9 cellular contexts compared by ENCODE assay signal in genomic region chr10:97500297-97500575, GRCh38. TPM values are rescaled to one million over a fixed set of nuclear protein-coding genes. Genes with fewer than 3 reads are reported as not detected.
DNase-seq lines count a peak whose midpoint lies in the region; ATAC-seq and TF ChIP-seq lines count a peak whose summit lies in the region.
"Had no signal": no experiment of that assay in that cellular context is flagged by ENCODE, and none has a peak within 500 bp of the region (broad histone marks: within the 10 kb centered on the region; RNA-seq: fewer than 3 reads in every experiment).

No MANE protein-coding gene starts in this region.

- H3K4me3 Mint-ChIP-seq in Caco-2 (ENCODE audit: unreplicated experiment) (peak overlapping the region; percentile 91), T-cell (peak overlapping the region; percentile 61 to 96 (median 69))

- CTCF ChIA-PET in Caco-2 (lab: Charles Lee): interaction anchor here (1.7 kb wide), 1 partner anchor 36 kb away, joined by 5 read pairs; no protein-coding TSS in a partner anchor
- CTCF ChIA-PET in T-cell (lab: Charles Lee): interaction anchor here (0.5 to 0.7 kb wide), 3 partner anchors 215 to 226 kb away, joined by 3 read pairs; no protein-coding TSS in a partner anchor

- H3K4me1 Mint-ChIP-seq in Caco-2 (ENCODE audit: low read depth, unreplicated experiment) (peaks cover 16% of the 10 kb centered on the region), T-cell (peaks cover 39 to 45% (median 44%) of the 10 kb centered on the region in 3 donors)

- H3K36me3 ChIP-seq in Caco-2 (ENCODE audit: control insufficient read depth, insufficient read depth, low read length): no peaks in the 10 kb centered on the region
- H3K36me3 ChIP-seq in gastroesophageal sphincter: no peaks in the 10 kb centered on the region
- H3K36me3 ChIP-seq in psoas muscle (ENCODE audit: insufficient read depth in 1 of 2, low read depth in 1 of 2): no peaks in the 10 kb centered on the region

- ATAC-seq in T-cell (replicated peaks in 1 of 4) (no peak), gastroesophageal sphincter (no peak), psoas muscle (no peak), HG03565 (IDR thresholded peaks at IDR 0.05; ENCODE audit: unreplicated experiment) (no peak)

- H3K9me3 Mint-ChIP-seq in Caco-2 (ENCODE audit: unreplicated experiment): no peaks in the 10 kb centered on the region
- H3K9me3 Mint-ChIP-seq in T-cell: no peaks in the 10 kb centered on the region

- H3K27me3 Mint-ChIP-seq in Caco-2 (ENCODE audit: insufficient read depth, unreplicated experiment) (no peaks in the 10 kb centered on the region), T-cell (peaks cover 22 to 31% of the 10 kb centered on the region in 2 donors)

- H3K9me3 ChIP-seq in Caco-2: no peaks in the 10 kb centered on the region
- H3K9me3 ChIP-seq in gastroesophageal sphincter: no peaks in the 10 kb centered on the region
- H3K9me3 ChIP-seq in psoas muscle: no peaks in the 10 kb centered on the region

- no peak for TF ChIP-seq POLR2A in gastroesophageal sphincter (IDR thresholded peaks at IDR 0.05)

- no peak for TF ChIP-seq EP300 in gastroesophageal sphincter (IDR thresholded peaks at IDR 0.05)

- no peaks in the 10 kb centered on the region for H3K27me3 ChIP-seq in Caco-2 (replicated peaks; ENCODE audit: control insufficient read depth, insufficient read depth, low read length)
- H3K27me3 ChIP-seq in gastroesophageal sphincter: no peaks in the 10 kb centered on the region
- no peaks in the 10 kb centered on the region for H3K27me3 ChIP-seq in psoas muscle (ENCODE audit: insufficient read depth in 3 of 3, low read length in 2 of 3)

- POLR2A ChIA-PET in Caco-2 (lab: Charles Lee) (no interaction called here), T-cell (lab: Charles Lee) (no interaction called here)

- H3K27ac ChIP-seq in gastroesophageal sphincter (peak overlapping the region in 3 of 4 donors; percentile 96 to 97 (median 97)), psoas muscle (peak overlapping the region; percentile 96)
- H3K27ac ChIP-seq: KMS-11 had no signal

- 85% methylated on average over 2 of the region's 2 CpGs; no CpG with 5 or more reads in 1 of the 2 donors for WGBS in gastroesophageal sphincter (ENCODE audit: low coverage in 1 of 2), 2 donors
- 69 to 81% (median 77%) methylated on average over 2 of the region's 2 CpGs for WGBS in psoas muscle, 3 donors

- no peak overlapping the region for H3K27ac Mint-ChIP-seq in Caco-2 (ENCODE audit: unreplicated experiment)
- H3K27ac Mint-ChIP-seq in T-cell: peak overlapping the region in 1 of 2 donors; percentile 11

- H3K36me3 Mint-ChIP-seq in Caco-2 (ENCODE audit: insufficient read depth, unreplicated experiment) (peaks cover 14% of the 10 kb centered on the region), T-cell (no peaks in the 10 kb centered on the region)

- no TSS peak for BruUV-seq in Caco-2 (replicated peaks; lab: Mats Ljungman, UMichigan)

- no peak overlapping the region for H3K4me3 ChIP-seq in Caco-2 (ENCODE audit: low read depth, low read length)
- peak overlapping the region in 1 of 2 donors; percentile 96 for H3K4me3 ChIP-seq in gastroesophageal sphincter
- H3K4me3 ChIP-seq in psoas muscle: peak overlapping the region; percentile 84

- TF ChIP-seq CTCF in Caco-2 (IDR thresholded peaks at IDR 0.05; ENCODE audit: insufficient read depth in 1 of 2, low read depth in 1 of 2, low read length in 1 of 2, severe bottlenecking in 1 of 2, unreplicated experiment in 1 of 2): no peak
- no peak for TF ChIP-seq CTCF in gastroesophageal sphincter (IDR thresholded peaks at IDR 0.05)
- no peak for TF ChIP-seq CTCF in psoas muscle (IDR thresholded peaks at IDR 0.05)

- DNase-seq in Caco-2 (no peak), T-cell (no peak), psoas muscle (no peak), GM03348 (ENCODE audit: low spot score) (no peak), nucleus accumbens (lab: John Stamatoyannopoulos, UW) (no peak), inferior parietal cortex (ENCODE audit: extremely low spot score) (no peak)

- H3K4me1 ChIP-seq in Caco-2 (peaks cover 16% of the 10 kb centered on the region), gastroesophageal sphincter (peaks cover 0 to 47% (median 10%) of the 10 kb centered on the region in 3 donors), psoas muscle (peaks cover 49% of the 10 kb centered on the region)

- intact Hi-C loops in Caco-2 (cut with micrococcal nuclease; ENCODE audit: unreplicated experiment): no loop called here
- intact Hi-C loops in psoas muscle (cut with DNase I): loop anchor here (5.0 kb wide), 2 partner anchors 42 to 52 kb away; no protein-coding TSS in a partner anchor

RNA-seq across cellular contexts. Expression of gene UBTD1, which starts 1.5 kb away (rescaled TPM):
- total RNA-seq in Caco-2 (2022) (11.4 and 11.7 TPM in 2 replicates), T-cell (1 to 10 TPM; 1.0 to 2.4 (median 1.9) TPM), gastroesophageal sphincter (10 to 100 TPM in 1 of 4 donors, 1 to 10 TPM in 3; 2.9 to 16.2 (median 8.9) TPM), psoas muscle (10 to 100 TPM; 16.0 to 39.2 (median 22.2) TPM)
- polyA plus RNA-seq in psoas muscle: 10 to 100 TPM; 43.6 to 59.2 (median 56.7) TPM

RNA-seq across cellular contexts. Expression of gene MMS19, which starts 2.0 kb away (rescaled TPM):
- total RNA-seq in Caco-2 (2022): 105 and 112 TPM in 2 replicates
- 100 to 1,000 TPM in 2 of 5 donors, 10 to 100 TPM in 3; 73.8 to 106 (median 93.7) TPM for total RNA-seq in T-cell
- 10 to 100 TPM; 44.3 to 75.8 (median 51.8) TPM for total RNA-seq in gastroesophageal sphincter
- total RNA-seq in psoas muscle: 10 to 100 TPM; 33.2 to 39.6 (median 34.4) TPM
- polyA plus RNA-seq in psoas muscle: 10 to 100 TPM; 29.8 to 47.6 (median 43.1) TPM

RNA-seq across cellular contexts. Expression of gene ZDHHC16, which starts 54.3 kb away (rescaled TPM):
- total RNA-seq in Caco-2 (2022): 43.5 and 48.3 TPM in 2 replicates
- total RNA-seq in T-cell: 10 to 100 TPM; 16.1 to 38.8 (median 36.2) TPM
- 10 to 100 TPM; 22.3 to 31.6 (median 25.3) TPM for total RNA-seq in gastroesophageal sphincter
- 10 to 100 TPM; 19.7 to 24.5 (median 22.7) TPM for total RNA-seq in psoas muscle
- 10 to 100 TPM; 23.2 to 44.9 (median 24.6) TPM for polyA plus RNA-seq in psoas muscle

RNA-seq across cellular contexts. Expression of gene EXOSC1, which starts 54.4 kb away (rescaled TPM):
- total RNA-seq in Caco-2 (2022) (77.5 and 84.7 TPM in 2 replicates), T-cell (10 to 100 TPM; 32.2 to 51.0 (median 46.8) TPM), gastroesophageal sphincter (10 to 100 TPM; 24.9 to 54.5 (median 28.0) TPM), psoas muscle (10 to 100 TPM; 14.0 to 20.4 (median 19.8) TPM)
- 10 to 100 TPM; 26.4 to 36.5 (median 29.4) TPM for polyA plus RNA-seq in psoas muscle
